ENCODE assay signal across 19 cellular contexts in genomic region chr14:22892488-22892887, GRCh38. TPM values are rescaled to one million over a fixed set of nuclear protein-coding genes. Genes with fewer than 3 reads are reported as not detected.
A peak's percentile ranks its signal among the peaks of the same experiment; 100 is the strongest.
DNase-seq lines count a peak whose midpoint lies in the region; ATAC-seq, FAIRE-seq and TF ChIP-seq lines count a peak whose summit lies in the region.
"Had no signal": no experiment of that assay in that cellular context is flagged by ENCODE, and none has a peak within 500 bp of the region (broad histone marks: within the 10 kb centered on the region; RNA-seq: fewer than 3 reads in every experiment).

No MANE protein-coding gene starts in this region.

- H3K14ac ChIP-seq in IMR-90 (replicated peaks; ENCODE audit: low read depth, low read length), result no peak overlapping the region

- H3K9me3 ChIP-seq in IMR-90 (ENCODE audit: control insufficient read depth, insufficient read depth, low read length), result no peaks in the 10 kb centered on the region
- no peaks in the 10 kb centered on the region for H3K9me3 ChIP-seq in kidney (ENCODE audit: control insufficient read depth in 1 of 2, low read length in 2 of 2)

- 0 out of 2 replicates have a peak overlapping the region, but pooled peaks have one; percentile 1 for H2AK5ac ChIP-seq in IMR-90 (ENCODE audit: low read depth, low read length)

- no peak overlapping the region for H4K8ac ChIP-seq in IMR-90 (ENCODE audit: low read depth in 2 of 2, low read length in 2 of 2)

- BruUV-seq in IMR-90 (replicated peaks; lab: Mats Ljungman, UMichigan), result no TSS peak

- POLR2A ChIA-PET in IMR-90 (lab: Charles Lee; ENCODE audit: unreplicated experiment), result no interaction called here

- H3K36me3 Mint-ChIP-seq in stimulated activated effector memory CD8-positive, alpha-beta T cell treated with anti-CD3 and anti-CD28 coated beads, Interleukin-12 subunit alpha, Interleukin-12 subunit beta, amount 100 ng/mL, for 72 hours, result no peaks in the 10 kb centered on the region

- peaks cover 7 to 23% of the 10 kb centered on the region in 2 experiments for H3K79me1 ChIP-seq in IMR-90 (ENCODE audit: low read depth in 1 of 2, low read length in 2 of 2)

- H3K4me2 ChIP-seq in IMR-90 (ENCODE audit: low read depth, low read length), result no peak overlapping the region

- ATAC-seq in IMR-90 (ENCODE audit: low read depth) (no peak), esophagus mucosa (peak; percentile 6)
- ATAC-seq in stimulated activated effector memory CD8-positive, alpha-beta T cell treated with anti-CD3 and anti-CD28 coated beads, Interleukin-12 subunit alpha, Interleukin-12 subunit beta, amount 100 ng/mL, for 72 hours, result no peak
- ATAC-seq: PC-3 had no signal

- no peak overlapping the region for H2BK120ac ChIP-seq in IMR-90 (ENCODE audit: low read depth, low read length)

- no peak overlapping the region for H4K91ac ChIP-seq in IMR-90 (ENCODE audit: insufficient read depth, low read depth, low read length)

- no peak overlapping the region for H3K23ac ChIP-seq in IMR-90 (ENCODE audit: low read depth, low read length)

- intact Hi-C loops in IMR-90 (cut with micrococcal nuclease), result loop anchor here (10.0 kb wide), 1 partner anchor 508 kb away; no protein-coding TSS in a partner anchor
- intact Hi-C loops in kidney (cut with DNase I), result no loop called here

- H3K4me3 ChIP-seq in IMR-90 (ENCODE audit: insufficient read depth, low read depth, low read length), result no peak overlapping the region
- H3K4me3 ChIP-seq in kidney (ENCODE audit: low read length in 2 of 2), result no peak overlapping the region
- H3K4me3 ChIP-seq: GM23248 had no signal

- dilution Hi-C loops in IMR-90 (cut with HindIII; ENCODE audit: low sequenced_read_pairs, unreplicated experiment), result no loop called here

- no peak overlapping the region for H3K4ac ChIP-seq in IMR-90 (ENCODE audit: low read depth, low read length)

- H3K4me1 Mint-ChIP-seq in stimulated activated effector memory CD8-positive, alpha-beta T cell treated with anti-CD3 and anti-CD28 coated beads, Interleukin-12 subunit alpha, Interleukin-12 subunit beta, amount 100 ng/mL, for 72 hours, result peaks cover 14% of the 10 kb centered on the region

- H2BK15ac ChIP-seq in IMR-90 (ENCODE audit: low read depth, low read length), result no peak overlapping the region

- no peak overlapping the region for H3K18ac ChIP-seq in IMR-90 (ENCODE audit: low read depth, low read length)

- H3K4me1 ChIP-seq in IMR-90 (ENCODE audit: control insufficient read depth, insufficient read depth, low read length), result peaks cover 6% of the 10 kb centered on the region
- peaks cover 0 to 2% of the 10 kb centered on the region in 2 donors for H3K4me1 ChIP-seq in kidney (ENCODE audit: control insufficient read depth in 1 of 2, insufficient read depth in 1 of 2, low read depth in 1 of 2, low read length in 2 of 2)

- H3K9me1 ChIP-seq in IMR-90 (ENCODE audit: insufficient read depth, low read length), result peaks cover 18% of the 10 kb centered on the region

- H3K9ac ChIP-seq in IMR-90 (ENCODE audit: low read depth, low read length) (no peak overlapping the region), kidney (ENCODE audit: low read length in 2 of 2) (no peak overlapping the region)
- H3K9ac ChIP-seq: GM23248 had no signal

- H2AFZ ChIP-seq in IMR-90 (replicated peaks; ENCODE audit: low read length, poor library complexity), result no peak overlapping the region
- H2AFZ ChIP-seq: GM23248 had no signal

- no peak for FAIRE-seq in kidney (lab: Jason Lieb, UNC)
- FAIRE-seq: G401.6, HTR-8/SVneo had no signal

- H4K20me1 ChIP-seq in IMR-90 (ENCODE audit: insufficient read depth, low read length), result no peaks in the 10 kb centered on the region

- H3K27ac Mint-ChIP-seq in stimulated activated effector memory CD8-positive, alpha-beta T cell treated with anti-CD3 and anti-CD28 coated beads, Interleukin-12 subunit alpha, Interleukin-12 subunit beta, amount 100 ng/mL, for 72 hours, result peak overlapping the region; percentile 64

- no peak overlapping the region for H4K5ac ChIP-seq in IMR-90 (ENCODE audit: low read depth, low read length)

- no peak overlapping the region for H2AK9ac ChIP-seq in IMR-90 (replicated peaks; ENCODE audit: low read depth, low read length, poor library complexity)

- in situ Hi-C loops in IMR-90 (cut with MboI; ENCODE audit: low sequenced_read_pairs), result no loop called here

- 81% methylated on average over 3 of the region's 7 CpGs; no CpG with 5 or more reads in 1 of the 2 experiments for WGBS in IMR-90 (ENCODE audit: extremely low coverage in 2 of 2, insufficient read length in 1 of 2), 2 experiments

- no peaks in the 10 kb centered on the region for H3K36me3 ChIP-seq in IMR-90 (ENCODE audit: control insufficient read depth, insufficient read depth, low read length)
- H3K36me3 ChIP-seq in kidney (ENCODE audit: control insufficient read depth in 1 of 2, insufficient read depth in 2 of 2, low read length in 2 of 2), result no peaks in the 10 kb centered on the region

- no peaks in the 10 kb centered on the region for H3K9me3 Mint-ChIP-seq in stimulated activated effector memory CD8-positive, alpha-beta T cell treated with anti-CD3 and anti-CD28 coated beads, Interleukin-12 subunit alpha, Interleukin-12 subunit beta, amount 100 ng/mL, for 72 hours

- no peak overlapping the region for H3K56ac ChIP-seq in IMR-90 (ENCODE audit: extremely low read depth, insufficient read depth, low read length)

- H3K4me3 Mint-ChIP-seq in stimulated activated effector memory CD8-positive, alpha-beta T cell treated with anti-CD3 and anti-CD28 coated beads, Interleukin-12 subunit alpha, Interleukin-12 subunit beta, amount 100 ng/mL, for 72 hours, result no peak overlapping the region

- H3K27me3 ChIP-seq in IMR-90 (ENCODE audit: control insufficient read depth, insufficient read depth, low read length), result no peaks in the 10 kb centered on the region

- no peak for TF ChIP-seq POLR2A in IMR-90 (IDR thresholded peaks at IDR 0.05; ENCODE audit: low read depth, low read length)

- no peak for TF ChIP-seq RAD21 in IMR-90 (IDR thresholded peaks at IDR 0.05; ENCODE audit: low read length)

- no peak for DNase-seq in IMR-90
- peak; percentile 78 for DNase-seq in NCI-H2171 treated with DMSO at 0.1 percent for 48 hours (lab: John Stamatoyannopoulos, UW)
- DNase-seq in stimulated activated effector memory CD8-positive, alpha-beta T cell treated with anti-CD3 and anti-CD28 coated beads, Interleukin-12 subunit alpha, Interleukin-12 subunit beta, amount 100 ng/mL, for 72 hours (ENCODE audit: low spot score in 2 of 2), result no peak
- DNase-seq in C1 segment of cervical spinal cord (lab: John Stamatoyannopoulos, UW), result no peak
- no peak for DNase-seq in kidney
- DNase-seq in activated CD4-positive, alpha-beta T cell treated with anti-CD3 and anti-CD28 coated beads, Interleukin-2, amount 50 U/mL, for 4 hours, result no peak
- DNase-seq: ACHN, GM23248, HCEC 1CT, NCI-H1092 treated with DMSO at 0.1 percent for 48 hours, NCI-H2107, NCI-H226, NCI-H524, NCI-H82, PC-3, RPMI8226 had no signal

- TF ChIP-seq CTCF in IMR-90 (conservative IDR thresholded peaks at IDR 0.05; ENCODE audit: low read depth, low read length) (no peak), kidney (IDR thresholded peaks at IDR 0.05; ENCODE audit: borderline replicate concordance, extremely low read depth, insufficient read depth) (no peak)

- H3K27ac ChIP-seq in IMR-90 (ENCODE audit: insufficient read depth, low read length) (no peak overlapping the region), kidney (ENCODE audit: low read depth in 2 of 2, low read length in 2 of 2) (no peak overlapping the region)
- H3K27ac ChIP-seq: GM23248 had no signal

- CTCF ChIA-PET in IMR-90 (lab: Yijun Ruan, JAX), result interaction anchor here (0.5 kb wide), 1 partner anchor 47 kb away, joined by 3 read pairs; no protein-coding TSS in a partner anchor

- no peak overlapping the region for H2BK20ac ChIP-seq in IMR-90 (ENCODE audit: low read depth, low read length)

- no peak overlapping the region for H2BK5ac ChIP-seq in IMR-90 (ENCODE audit: low read depth, low read length, poor library complexity, severe bottlenecking)

TF ChIP-seq in IMR-90, 13 proteins besides CTCF, POLR2A, EP300 and RAD21 (continues in another document):
- no peak for TF ChIP-seq CEBPB (IDR thresholded peaks at IDR 0.05; ENCODE audit: low read depth, low read length)

RNA-seq across cellular contexts. Expression of gene REM2, which starts 9.5 kb away (rescaled TPM):
- total RNA-seq in IMR-90 (2012; rRNA removed) (under 0.01 TPM in 2 replicates), esophagus mucosa (0.32 TPM), kidney (0.63 TPM)
- polyA plus RNA-seq in IMR-90 (2012; rRNA removed) (0.07 TPM in 1 of 2 replicates, not detected in the other), kidney (ENCODE audit: insufficient read depth, low read depth, low replicate concordance) (0.77 TPM)
- polyA plus RNA-seq in IMR-90 (2012; cell fraction: cytosol; rRNA removed), result 0.04 TPM in 1 of 2 replicates, not detected in the other
- polyA plus RNA-seq in IMR-90 (2012; cell fraction: nucleus; rRNA removed; ENCODE audit: low replicate concordance), result 0.52 and 0.69 TPM in 2 replicates
- polyA plus RNA-seq: GM23248 had no signal

RNA-seq across cellular contexts. Expression of gene LRP10, which starts 20.9 kb away (rescaled TPM):
- 19.4 and 25.1 TPM in 2 replicates for total RNA-seq in IMR-90 (2012; rRNA removed)
- 118 and 121 TPM in 2 replicates for polyA plus RNA-seq in IMR-90 (2012; rRNA removed)
- 86.3 and 158 TPM in 2 replicates for polyA plus RNA-seq in IMR-90 (2012; cell fraction: cytosol; rRNA removed)
- polyA plus RNA-seq in IMR-90 (2012; cell fraction: nucleus; rRNA removed; ENCODE audit: low replicate concordance), result 38.3 and 104 TPM in 2 replicates
- total RNA-seq in esophagus mucosa, result 173 TPM
- 207 TPM for total RNA-seq in kidney
- 74.7 TPM for polyA plus RNA-seq in kidney (ENCODE audit: insufficient read depth, low read depth, low replicate concordance)

RNA-seq across cellular contexts. Expression of gene RBM23, which starts 26.5 kb away (rescaled TPM):
- 375 and 830 TPM in 2 replicates for total RNA-seq in IMR-90 (2012; rRNA removed)
- 43.4 and 44.7 TPM in 2 replicates for polyA plus RNA-seq in IMR-90 (2012; rRNA removed)
- polyA plus RNA-seq in IMR-90 (2012; cell fraction: cytosol; rRNA removed), result 35.2 and 53.2 TPM in 2 replicates
- 61.2 and 73.0 TPM in 2 replicates for polyA plus RNA-seq in IMR-90 (2012; cell fraction: nucleus; rRNA removed; ENCODE audit: low replicate concordance)
- 35.4 TPM for total RNA-seq in esophagus mucosa
- total RNA-seq in kidney, result 93.6 TPM
- 44.8 TPM for polyA plus RNA-seq in kidney (ENCODE audit: insufficient read depth, low read depth, low replicate concordance)

RNA-seq across cellular contexts. Expression of gene PRMT5, which starts 36.7 kb away (rescaled TPM):
- total RNA-seq in IMR-90 (2012; rRNA removed) (92.2 and 99.3 TPM in 2 replicates), esophagus mucosa (65.4 TPM), kidney (58.7 TPM)
- polyA plus RNA-seq in IMR-90 (2012; rRNA removed) (136 and 152 TPM in 2 replicates), kidney (ENCODE audit: insufficient read depth, low read depth, low replicate concordance) (64.2 TPM)
- 94.8 and 121 TPM in 2 replicates for polyA plus RNA-seq in IMR-90 (2012; cell fraction: cytosol; rRNA removed)
- polyA plus RNA-seq in IMR-90 (2012; cell fraction: nucleus; rRNA removed; ENCODE audit: low replicate concordance), result 94.0 and 146 TPM in 2 replicates

RNA-seq across cellular contexts. Expression of gene MMP14, which starts 56.1 kb away (rescaled TPM):
- total RNA-seq in IMR-90 (2012; rRNA removed) (124 and 156 TPM in 2 replicates), esophagus mucosa (109 TPM), kidney (108 TPM)
- polyA plus RNA-seq in IMR-90 (2012; rRNA removed) (315 and 375 TPM in 2 replicates), kidney (ENCODE audit: insufficient read depth, low read depth, low replicate concordance) (30.1 TPM)
- 185 and 358 TPM in 2 replicates for polyA plus RNA-seq in IMR-90 (2012; cell fraction: cytosol; rRNA removed)
- polyA plus RNA-seq in IMR-90 (2012; cell fraction: nucleus; rRNA removed; ENCODE audit: low replicate concordance), result 492 and 622 TPM in 2 replicates
